8 cellular contexts compared by ENCODE assay signal in genomic region chr4:3531306-3531886, GRCh38. TPM values are rescaled to one million over a fixed set of nuclear protein-coding genes. Genes with fewer than 3 reads are reported as not detected.
DNase-seq lines count a peak whose midpoint lies in the region; ATAC-seq, FAIRE-seq and TF ChIP-seq lines count a peak whose summit lies in the region.

No MANE protein-coding gene starts in this region.

- peaks cover 45% of the 10 kb centered on the region for H3K79me2 ChIP-seq in parathyroid adenoma

- H2AFZ ChIP-seq in parathyroid adenoma, result no peak overlapping the region

- H3K9ac ChIP-seq in parathyroid adenoma, result peak overlapping the region; percentile 61

- H3K36me3 ChIP-seq in SJSA1 (no peaks in the 10 kb centered on the region), parathyroid adenoma (ENCODE audit: control insufficient read depth, insufficient read depth, low read length) (no peaks in the 10 kb centered on the region)

- TF ChIP-seq CTCF in fibroblast of pulmonary artery (IDR thresholded peaks at IDR 0.05; ENCODE audit: low read length, missing control alignments), result no peak
- TF ChIP-seq CTCF in parathyroid adenoma (IDR thresholded peaks at IDR 0.05), result no peak
- no peak for TF ChIP-seq CTCF in GM20000 (IDR thresholded peaks at IDR 0.05; ENCODE audit: extremely low read depth, missing control alignments)

- DNase-seq in SJSA1 (ENCODE audit: low read depth in 1 of 2, low spot score in 2 of 2) (peak in 1 of 2 experiments; percentile 1), fibroblast of pulmonary artery (ENCODE audit: low read depth) (peak; percentile 8), urothelium cell line (ENCODE audit: low spot score) (no peak), DMS153 treated with DMSO at 0.1 percent for 48 hours (lab: John Stamatoyannopoulos, UW; ENCODE audit: unreplicated experiment) (no peak), GM20000 (ENCODE audit: low spot score) (no peak), NCI-H187 (lab: John Stamatoyannopoulos, UW) (no peak)

- H3K9me3 ChIP-seq in SJSA1 (replicated peaks) (no peaks in the 10 kb centered on the region), parathyroid adenoma (ENCODE audit: control insufficient read depth, low read length) (no peaks in the 10 kb centered on the region)

- peak overlapping the region; percentile 61 for H3K4me2 ChIP-seq in parathyroid adenoma (ENCODE audit: low read length)

- H3K27me3 ChIP-seq in SJSA1 (replicated peaks) (no peaks in the 10 kb centered on the region), parathyroid adenoma (ENCODE audit: control insufficient read depth, insufficient read depth, low read length) (no peaks in the 10 kb centered on the region)

- H3K4me1 ChIP-seq in SJSA1 (replicated peaks), result peaks cover 8% of the 10 kb centered on the region
- peaks cover 3% of the 10 kb centered on the region for H3K4me1 ChIP-seq in parathyroid adenoma

- H3K27ac ChIP-seq in SJSA1 (no peak overlapping the region), parathyroid adenoma (peak overlapping the region; percentile 69)

- no peak for FAIRE-seq in urothelium cell line (lab: Jason Lieb, UNC)

- peak; percentile 18 for ATAC-seq in GM21447 (IDR thresholded peaks at IDR 0.05; ENCODE audit: unreplicated experiment)

- H3K4me3 ChIP-seq in SJSA1 (peak overlapping the region; percentile 58), fibroblast of pulmonary artery (replicated peaks; ENCODE audit: low read depth, low read length) (peak overlapping the region; percentile 82), parathyroid adenoma (ENCODE audit: low read depth, low read length) (peak overlapping the region; percentile 96)

RNA-seq across cellular contexts. Expression of gene LRPAP1, which starts 0.8 kb away (rescaled TPM):
- 140 and 148 TPM in 2 replicates for total RNA-seq in SJSA1 (2014; rRNA removed; shearing (Covaris generic))
